ENCODE assay signal across 8 cellular contexts in genomic region chr12:56158926-56159461, GRCh38. TPM values are rescaled to one million over a fixed set of nuclear protein-coding genes. Genes with fewer than 3 reads are reported as not detected.
DNase-seq lines count a peak whose midpoint lies in the region; ATAC-seq and TF ChIP-seq lines count a peak whose summit lies in the region.

No MANE protein-coding gene starts in this region.

- TF ChIP-seq CTCF in BE2C (IDR thresholded peaks at IDR 0.05; ENCODE audit: low read depth, low read length), result no peak
- no peak for TF ChIP-seq CTCF in OCI-LY3 (IDR thresholded peaks at IDR 0.05; ENCODE audit: low read depth, low read length)
- no peak for TF ChIP-seq CTCF in MCF 10A (IDR thresholded peaks at IDR 0.05; ENCODE audit: unreplicated experiment)
- no peak for TF ChIP-seq CTCF in retinal pigment epithelial cell (conservative IDR thresholded peaks at IDR 0.05; ENCODE audit: low read depth, low read length)

- H3K36me3 ChIP-seq in BE2C (peaks cover 51% of the 10 kb centered on the region), GM23248 (ENCODE audit: low read depth) (peaks cover 20% of the 10 kb centered on the region), OCI-LY3 (replicated peaks; ENCODE audit: low read depth, low read length) (peaks cover 53% of the 10 kb centered on the region), iPS-15b (ENCODE audit: control insufficient read depth, insufficient read depth, low read length) (peaks cover 53% of the 10 kb centered on the region)

- ATAC-seq in HG03159 (IDR thresholded peaks at IDR 0.05; ENCODE audit: unreplicated experiment), result no peak

- BruUV-seq in MCF 10A (replicated peaks; lab: Mats Ljungman, UMichigan), result TSS peak; percentile 68

- H3K27ac ChIP-seq in GM23248 (peak overlapping the region; percentile 89), OCI-LY3 (ENCODE audit: low read length) (peak overlapping the region; percentile 81)

- 1% methylated on average over 6 of the region's 6 CpGs for WGBS in GM23248 (ENCODE audit: low coverage in 1 of 2, low lambda C conversion rate in 2 of 2, missing lambda C conversion rate in 2 of 2), 2 experiments

- POLR2A ChIA-PET in MCF 10A (lab: Yijun Ruan, JAX), result interaction anchor here (0.6 to 7.6 kb wide), 24 partner anchors 9 to 477 kb away, joined by 3 to 146 read pairs (median 6); partner anchors contain the start of genes CNPY2, COQ10A, ESYT1 and PA2G4

- H3K4me3 ChIP-seq in BE2C (ENCODE audit: low read depth, low read length) (peak overlapping the region; percentile 92), GM23248 (peak overlapping the region; percentile 85), OCI-LY3 (ENCODE audit: low read length) (peak overlapping the region; percentile 90), iPS-15b (ENCODE audit: low read depth, low read length) (peak overlapping the region; percentile 98), retinal pigment epithelial cell (ENCODE audit: low read length) (peak overlapping the region; percentile 99)

- in situ Hi-C loops in GM23248 (cut with MboI), result no loop called here

- H3K27ac Mint-ChIP-seq in MCF 10A (ENCODE audit: low read depth, unreplicated experiment), result peak overlapping the region; percentile 100

- H3K4me3 Mint-ChIP-seq in MCF 10A (ENCODE audit: unreplicated experiment), result peak overlapping the region; percentile 97

- DNase-seq in BE2C (peak; percentile 57), GM23248 (peak; percentile 69), MCF 10A (ENCODE audit: unreplicated experiment) (peak; percentile 84), retinal pigment epithelial cell (ENCODE audit: low read depth) (peak; percentile 31), T1000 (lab: John Stamatoyannopoulos, UW) (no peak)

- intact Hi-C loops in MCF 10A (cut with micrococcal nuclease), result no loop called here

- H3K27me3 ChIP-seq in BE2C (no peaks in the 10 kb centered on the region; the same call in 1 of the 2 replicates), GM23248 (replicated peaks; ENCODE audit: insufficient read depth) (no peaks in the 10 kb centered on the region), OCI-LY3 (ENCODE audit: low read depth, low read length) (no peaks in the 10 kb centered on the region), iPS-15b (ENCODE audit: control insufficient read depth, insufficient read depth, low read length) (no peaks in the 10 kb centered on the region)

- no peaks in the 10 kb centered on the region for H3K9me2 ChIP-seq in GM23248 (ENCODE audit: insufficient read depth)

- no peaks in the 10 kb centered on the region for H3K9me3 Mint-ChIP-seq in MCF 10A (ENCODE audit: unreplicated experiment)

- H3K4me1 ChIP-seq in BE2C, result no peaks in the 10 kb centered on the region; the same call in 1 of the 2 replicates
- H3K4me1 ChIP-seq in GM23248 (ENCODE audit: insufficient read depth), result peaks cover 14% of the 10 kb centered on the region
- peaks cover 21% of the 10 kb centered on the region for H3K4me1 ChIP-seq in OCI-LY3 (ENCODE audit: low read length)
- H3K4me1 ChIP-seq in iPS-15b (ENCODE audit: control insufficient read depth, insufficient read depth, low read length), result peaks cover 21% of the 10 kb centered on the region

- H3K79me2 ChIP-seq in GM23248 (ENCODE audit: insufficient read depth) (peaks cover 46% of the 10 kb centered on the region), OCI-LY3 (ENCODE audit: low read length) (peaks cover 29% of the 10 kb centered on the region)

- CTCF ChIA-PET in MCF 10A (lab: Yijun Ruan, JAX), result interaction anchor here (0.5 to 6.1 kb wide), 8 partner anchors 11 to 1549 kb away, joined by 3 to 36 read pairs (median 6); partner anchors contain the start of genes SMARCC2 and ZC3H10

- no peaks in the 10 kb centered on the region for H3K27me3 Mint-ChIP-seq in MCF 10A (ENCODE audit: insufficient read depth, unreplicated experiment)

- H3K4me2 ChIP-seq in GM23248 (ENCODE audit: unreplicated experiment), result peak overlapping the region; percentile 99
- peak overlapping the region; percentile 91 for H3K4me2 ChIP-seq in OCI-LY3 (ENCODE audit: low read length)

- H3F3A ChIP-seq in GM23248 (ENCODE audit: insufficient read depth), result peaks cover 65% of the 10 kb centered on the region

- peaks cover 73% of the 10 kb centered on the region for H3K36me3 Mint-ChIP-seq in MCF 10A (ENCODE audit: insufficient read depth, unreplicated experiment)

- 0 out of 2 replicates have a peak, but pooled peaks cover 9% of the 10 kb centered on the region for H4K20me1 ChIP-seq in GM23248 (ENCODE audit: insufficient read depth)
- peaks cover 24% of the 10 kb centered on the region for H4K20me1 ChIP-seq in OCI-LY3 (ENCODE audit: insufficient read depth, low read length)

- H3K9ac ChIP-seq in GM23248 (peak overlapping the region; percentile 97), OCI-LY3 (ENCODE audit: low read length) (peak overlapping the region; percentile 99), iPS-15b (ENCODE audit: low read depth, low read length) (peak overlapping the region; percentile 96)

- peaks cover 28% of the 10 kb centered on the region for H3K4me1 Mint-ChIP-seq in MCF 10A (ENCODE audit: insufficient read depth, unreplicated experiment)

- H3K9me3 ChIP-seq in BE2C (no peaks in the 10 kb centered on the region), GM23248 (ENCODE audit: low read depth) (no peaks in the 10 kb centered on the region), OCI-LY3 (ENCODE audit: insufficient read depth, low read length) (no peaks in the 10 kb centered on the region), iPS-15b (ENCODE audit: control insufficient read depth, insufficient read depth, low read length) (no peaks in the 10 kb centered on the region)

- H2AFZ ChIP-seq in GM23248 (no peak overlapping the region), OCI-LY3 (ENCODE audit: low read depth, low read length) (no peak overlapping the region)

RNA-seq across cellular contexts. Expression of gene MYL6, which starts 0.8 kb away (rescaled TPM):
- polyA plus RNA-seq in BE2C (2012; ENCODE audit: insufficient read depth, insufficient read length, low read depth), result 1,641 TPM
- total RNA-seq in GM23248 (2014; rRNA removed; shearing (Covaris generic)), result 2,633 and 2,662 TPM in 2 replicates
- polyA plus RNA-seq in GM23248 (2016; fragmentation: Nextera tagmentation; extraction: Ambion mirVana), result 3,948 and 3,969 TPM in 2 replicates
- total RNA-seq in MCF 10A (2022), result 716 and 997 TPM in 2 replicates

RNA-seq across cellular contexts. Expression of gene MYL6B, which starts 6.6 kb away (rescaled TPM):
- polyA plus RNA-seq in BE2C (2012; ENCODE audit: insufficient read depth, insufficient read length, low read depth), result 334 TPM
- total RNA-seq in GM23248 (2014; rRNA removed; shearing (Covaris generic)), result 23.5 and 53.2 TPM in 2 replicates
- polyA plus RNA-seq in GM23248 (2016; fragmentation: Nextera tagmentation; extraction: Ambion mirVana), result 67.8 and 72.8 TPM in 2 replicates
- 46.0 and 58.0 TPM in 2 replicates for total RNA-seq in MCF 10A (2022)

RNA-seq across cellular contexts. Expression of gene SMARCC2, which starts 30.3 kb away (rescaled TPM):
- 57.8 TPM for polyA plus RNA-seq in BE2C (2012; ENCODE audit: insufficient read depth, insufficient read length, low read depth)
- total RNA-seq in GM23248 (2014; rRNA removed; shearing (Covaris generic)), result 23.4 and 34.0 TPM in 2 replicates
- 64.3 and 66.9 TPM in 2 replicates for polyA plus RNA-seq in GM23248 (2016; fragmentation: Nextera tagmentation; extraction: Ambion mirVana)
- total RNA-seq in MCF 10A (2022), result 52.1 and 57.0 TPM in 2 replicates

RNA-seq across cellular contexts. Expression of gene ESYT1, which starts 30.9 kb away (rescaled TPM):
- 22.8 TPM for polyA plus RNA-seq in BE2C (2012; ENCODE audit: insufficient read depth, insufficient read length, low read depth)
- 164 and 216 TPM in 2 replicates for total RNA-seq in GM23248 (2014; rRNA removed; shearing (Covaris generic))
- polyA plus RNA-seq in GM23248 (2016; fragmentation: Nextera tagmentation; extraction: Ambion mirVana), result 108 and 115 TPM in 2 replicates
- 111 and 123 TPM in 2 replicates for total RNA-seq in MCF 10A (2022)

RNA-seq across cellular contexts. Expression of gene ZC3H10, which starts 40.9 kb away (rescaled TPM):
- polyA plus RNA-seq in BE2C (2012; ENCODE audit: insufficient read depth, insufficient read length, low read depth), result 18.3 TPM
- total RNA-seq in GM23248 (2014; rRNA removed; shearing (Covaris generic)), result 1.9 and 2.7 TPM in 2 replicates
- polyA plus RNA-seq in GM23248 (2016; fragmentation: Nextera tagmentation; extraction: Ambion mirVana), result 3.0 and 3.3 TPM in 2 replicates
- total RNA-seq in MCF 10A (2022), result 2.8 and 3.5 TPM in 2 replicates
